Comparison of ENCODE assay signal across 29 cellular contexts in the genomic region with DNA sequence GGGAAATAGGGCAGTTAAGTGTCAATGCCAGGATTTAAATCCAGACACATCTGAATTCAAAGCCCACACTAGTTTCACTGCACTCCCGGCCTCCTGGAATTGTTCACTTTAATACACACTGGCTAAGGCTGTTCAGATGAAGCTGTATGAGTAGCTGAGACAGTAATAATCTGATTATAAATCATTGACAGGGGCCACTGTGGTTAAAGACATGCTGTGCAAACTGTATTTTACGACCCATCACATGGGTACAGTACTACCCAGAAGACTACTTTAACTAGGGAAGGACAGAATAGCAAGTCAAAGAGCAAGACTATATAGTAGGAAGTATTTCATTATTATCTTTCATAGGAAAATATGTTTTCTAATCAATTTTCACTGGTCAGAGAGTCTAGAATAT. TPM values are rescaled to one million over a fixed set of nuclear protein-coding genes. Genes with fewer than 3 reads are reported as not detected.
"Had no signal": no experiment of that assay in that cellular context is flagged by ENCODE, and none has a peak within 500 bp of the region (broad histone marks: within the 10 kb centered on the region; RNA-seq: fewer than 3 reads in every experiment).

No MANE protein-coding gene starts in this region.

- H3K9me3 Mint-ChIP-seq: activated CD4-positive, alpha-beta T cell treated with anti-CD3 and anti-CD28 coated beads, Interleukin-2, amount 10 ng/mL, durations not matched to agents 7 days and 5 days; activated naive CD4-positive, alpha-beta T cell treated with anti-CD3 and anti-CD28 coated beads for 36 hours; activated naive CD4-positive, alpha-beta T cell treated with anti-CD3 and anti-CD28 coated beads, Interleukin-2, amount 50 U/mL, for 72 hours; activated T-cell treated with anti-CD3 and anti-CD28 coated beads, Interleukin-2, amount 50 U/mL, for 24 hours had no signal

- H3K36me3 Mint-ChIP-seq: activated naive CD4-positive, alpha-beta T cell treated with anti-CD3 and anti-CD28 coated beads, Interleukin-2, amount 50 U/mL, for 72 hours had no signal

- H3K27ac Mint-ChIP-seq: activated CD4-positive, alpha-beta T cell treated with anti-CD3 and anti-CD28 coated beads for 36 hours; activated CD4-positive, alpha-beta T cell treated with anti-CD3 and anti-CD28 coated beads, Interleukin-2, amount 10 ng/mL, durations not matched to agents 7 days and 5 days; activated CD8-positive, alpha-beta T cell treated with anti-CD3 and anti-CD28 coated beads, Interleukin-2, amount 10 ng/mL, durations not matched to agents 7 days and 5 days; activated naive CD4-positive, alpha-beta T cell treated with anti-CD3 and anti-CD28 coated beads for 36 hours; activated naive CD4-positive, alpha-beta T cell treated with anti-CD3 and anti-CD28 coated beads, Interleukin-2, amount 50 U/mL, for 72 hours; activated T-cell treated with anti-CD3 and anti-CD28 coated beads, Interleukin-2, amount 50 U/mL, for 24 hours had no signal

- H3K4me1 Mint-ChIP-seq: activated CD4-positive, alpha-beta T cell treated with anti-CD3 and anti-CD28 coated beads for 36 hours; activated CD4-positive, alpha-beta T cell treated with anti-CD3 and anti-CD28 coated beads, Interleukin-2, amount 10 ng/mL, durations not matched to agents 7 days and 5 days had no signal

- H3K4me3 Mint-ChIP-seq: activated CD4-positive, alpha-beta T cell treated with anti-CD3 and anti-CD28 coated beads for 36 hours; activated CD4-positive, alpha-beta T cell treated with anti-CD3 and anti-CD28 coated beads, Interleukin-2, amount 10 ng/mL, durations not matched to agents 7 days and 5 days; activated CD8-positive, alpha-beta T cell treated with anti-CD3 and anti-CD28 coated beads, Interleukin-2, amount 10 ng/mL, durations not matched to agents 7 days and 5 days; activated naive CD4-positive, alpha-beta T cell treated with anti-CD3 and anti-CD28 coated beads for 36 hours; activated T-cell treated with anti-CD3 and anti-CD28 coated beads, Interleukin-2, amount 50 U/mL, for 24 hours had no signal

- ATAC-seq: activated CD4-positive, alpha-beta T cell treated with anti-CD3 and anti-CD28 coated beads for 36 hours; activated CD8-positive, alpha-beta T cell treated with anti-CD3 and anti-CD28 coated beads, Interleukin-2, amount 10 ng/mL, durations not matched to agents 7 days and 5 days; activated naive CD4-positive, alpha-beta T cell treated with anti-CD3 and anti-CD28 coated beads, Interleukin-2, amount 50 U/mL, for 72 hours; body of pancreas had no signal

- DNase-seq: activated CD4-positive, alpha-beta T cell treated with anti-CD3 and anti-CD28 coated beads for 36 hours; activated CD4-positive, alpha-beta T cell treated with anti-CD3 and anti-CD28 coated beads, Interleukin-2, amount 10 ng/mL, durations not matched to agents 7 days and 5 days; activated CD4-positive, alpha-beta T cell treated with anti-CD3 and anti-CD28 coated beads, Interleukin-2, amount 50 U/mL, for 48 hours; activated CD8-positive, alpha-beta T cell treated with anti-CD3 and anti-CD28 coated beads, Interleukin-2, amount 10 ng/mL, durations not matched to agents 7 days and 5 days; activated gamma-delta T cell treated with Interleukin-2 at 50 U/mL for 16 hours; activated naive CD4-positive, alpha-beta T cell treated with anti-CD3 and anti-CD28 coated beads for 36 hours; activated T-cell treated with anti-CD3 and anti-CD28 coated beads, Interleukin-2, amount 50 U/mL, for 24 hours; adrenal gland; body of pancreas; KG1; MM.1S; MV-4-11; NCI-H1092; NCI-H1436 treated with DMSO at 0.1 percent for 48 hours; NCI-H1694 treated with DMSO at 0.1 percent for 48 hours; NCI-H2029; NCI-H345; NCI-H524 treated with DMSO at 0.1 percent for 48 hours; NK-92 treated with Interleukin-12 subunit alpha and Interleukin-12 subunit beta, amount 100 ng/mL, for 24 hours; PC-9; Right ventricle myocardium superior; SJCRH30; T1000 had no signal

- FAIRE-seq: astrocyte, TTC549 had no signal

RNA-seq across cellular contexts. Expression of a gene that starts 16.1 kb away (rescaled TPM):
- total RNA-seq: activated CD4-positive, alpha-beta T cell treated with anti-CD3 and anti-CD28 coated beads, Interleukin-2, amount 10 ng/mL, durations not matched to agents 7 days and 5 days; activated CD8-positive, alpha-beta T cell treated with anti-CD3 and anti-CD28 coated beads, Interleukin-2, amount 10 ng/mL, durations not matched to agents 7 days and 5 days; activated naive CD4-positive, alpha-beta T cell treated with anti-CD3 and anti-CD28 coated beads for 36 hours; cardiac septum; PC-9; SJCRH30; T-helper 1 cell treated with Interleukin-12 subunit alpha and Interleukin-12 subunit beta and Interleukin-4 antibody, amounts not matched to agents 30 ng/mL and 1 ng/mL, for 36 hours; T-helper 2 cell treated with Interferon-gamma antibody and Interleukin-4, amounts not matched to agents 100 ng/mL and 5 ng/mL, for 36 hours had no signal
